Comparison of ENCODE assay signal across 2 cellular contexts in the genomic region with DNA sequence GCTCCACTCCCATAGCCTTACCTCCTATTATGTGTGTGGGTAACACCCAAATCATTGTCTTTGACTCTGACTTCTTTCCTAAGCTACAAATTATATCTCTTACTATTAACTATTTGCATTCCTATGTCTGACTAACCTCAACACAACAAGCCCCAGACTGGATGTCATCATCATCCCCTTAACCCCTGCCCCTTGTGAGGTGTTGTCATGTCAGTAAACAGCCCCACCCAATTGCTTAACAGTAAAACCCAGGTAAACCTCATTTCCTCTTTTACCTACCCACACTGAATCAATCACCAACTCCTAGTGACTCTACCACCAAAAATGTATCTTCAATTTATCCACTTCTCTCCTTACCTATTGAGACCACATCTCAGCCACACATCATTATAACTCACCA.
TF ChIP-seq lines count a peak whose summit lies in the region.

No MANE protein-coding gene starts in this region.

TF ChIP-seq in HepG2, 621 proteins besides CTCF, POLR2A, EP300 and RAD21:
- 0 out of 2 replicates have a peak, but pooled peaks have one; percentile 14 for TF ChIP-seq CEBPB (IDR thresholded peaks at IDR 0.05; ENCODE audit: borderline replicate concordance, low read depth, low read length)
- no peak for TF ChIP-seq ZNF382 (CRISPR knock-in tag; IDR thresholded peaks at IDR 0.05; ENCODE audit: borderline replicate concordance)
- TF ChIP-seq, protein P1, sequence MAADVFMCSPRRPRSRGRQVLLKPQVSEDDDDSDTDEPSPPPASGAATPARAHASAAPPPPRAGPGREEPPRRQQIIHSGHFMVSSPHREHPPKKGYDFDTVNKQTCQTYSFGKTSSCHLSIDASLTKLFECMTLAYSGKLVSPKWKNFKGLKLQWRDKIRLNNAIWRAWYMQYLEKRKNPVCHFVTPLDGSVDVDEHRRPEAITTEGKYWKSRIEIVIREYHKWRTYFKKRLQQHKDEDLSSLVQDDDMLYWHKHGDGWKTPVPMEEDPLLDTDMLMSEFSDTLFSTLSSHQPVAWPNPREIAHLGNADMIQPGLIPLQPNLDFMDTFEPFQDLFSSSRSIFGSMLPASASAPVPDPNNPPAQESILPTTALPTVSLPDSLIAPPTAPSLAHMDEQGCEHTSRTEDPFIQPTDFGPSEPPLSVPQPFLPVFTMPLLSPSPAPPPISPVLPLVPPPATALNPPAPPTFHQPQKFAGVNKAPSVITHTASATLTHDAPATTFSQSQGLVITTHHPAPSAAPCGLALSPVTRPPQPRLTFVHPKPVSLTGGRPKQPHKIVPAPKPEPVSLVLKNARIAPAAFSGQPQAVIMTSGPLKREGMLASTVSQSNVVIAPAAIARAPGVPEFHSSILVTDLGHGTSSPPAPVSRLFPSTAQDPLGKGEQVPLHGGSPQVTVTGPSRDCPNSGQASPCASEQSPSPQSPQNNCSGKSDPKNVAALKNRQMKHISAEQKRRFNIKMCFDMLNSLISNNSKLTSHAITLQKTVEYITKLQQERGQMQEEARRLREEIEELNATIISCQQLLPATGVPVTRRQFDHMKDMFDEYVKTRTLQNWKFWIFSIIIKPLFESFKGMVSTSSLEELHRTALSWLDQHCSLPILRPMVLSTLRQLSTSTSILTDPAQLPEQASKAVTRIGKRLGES (CRISPR knock-in tag; IDR thresholded peaks at IDR 0.05; ENCODE audit: borderline replicate concordance), result no peak
- TF ChIP-seq, protein P2, sequence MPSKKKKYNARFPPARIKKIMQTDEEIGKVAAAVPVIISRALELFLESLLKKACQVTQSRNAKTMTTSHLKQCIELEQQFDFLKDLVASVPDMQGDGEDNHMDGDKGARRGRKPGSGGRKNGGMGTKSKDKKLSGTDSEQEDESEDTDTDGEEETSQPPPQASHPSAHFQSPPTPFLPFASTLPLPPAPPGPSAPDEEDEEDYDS (CRISPR knock-in tag; IDR thresholded peaks at IDR 0.05), result no peak
- TF ChIP-seq, protein P3, sequence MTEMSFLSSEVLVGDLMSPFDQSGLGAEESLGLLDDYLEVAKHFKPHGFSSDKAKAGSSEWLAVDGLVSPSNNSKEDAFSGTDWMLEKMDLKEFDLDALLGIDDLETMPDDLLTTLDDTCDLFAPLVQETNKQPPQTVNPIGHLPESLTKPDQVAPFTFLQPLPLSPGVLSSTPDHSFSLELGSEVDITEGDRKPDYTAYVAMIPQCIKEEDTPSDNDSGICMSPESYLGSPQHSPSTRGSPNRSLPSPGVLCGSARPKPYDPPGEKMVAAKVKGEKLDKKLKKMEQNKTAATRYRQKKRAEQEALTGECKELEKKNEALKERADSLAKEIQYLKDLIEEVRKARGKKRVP (CRISPR knock-in tag; IDR thresholded peaks at IDR 0.05), result peak in 1 of 2 experiments; percentile 39; a peak in 1 of 4 replicates
- 0 out of 2 replicates have a peak, but pooled peaks have one; percentile 24 for TF ChIP-seq FOSL2 (CRISPR knock-in tag; IDR thresholded peaks at IDR 0.05)
- no peak for TF ChIP-seq ZBTB1 (CRISPR knock-in tag; IDR thresholded peaks at IDR 0.05; ENCODE audit: borderline replicate concordance)
- TF ChIP-seq, protein P4, sequence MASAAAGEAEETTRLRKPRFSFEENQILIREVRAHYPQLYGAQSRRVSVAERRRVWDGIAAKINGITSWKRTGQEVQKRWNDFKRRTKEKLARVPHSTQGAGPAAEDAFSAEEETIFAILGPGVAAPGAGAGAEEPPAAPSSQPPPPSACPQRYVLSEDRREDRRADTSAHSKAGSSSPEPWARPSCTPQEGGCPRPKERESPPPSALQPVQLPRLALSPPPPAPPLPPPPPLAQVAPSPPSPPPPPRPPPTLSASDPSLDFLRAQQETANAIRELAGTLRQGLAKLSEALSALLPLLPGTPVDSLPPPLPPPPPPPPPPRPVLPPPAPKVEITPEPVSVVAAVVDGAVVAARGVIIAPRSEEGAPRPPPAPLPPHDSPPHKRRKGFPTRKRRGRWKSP (CRISPR knock-in tag; IDR thresholded peaks at IDR 0.05), result no peak
- no peak for TF ChIP-seq REL (CRISPR knock-in tag; conservative IDR thresholded peaks at IDR 0.05)

TF ChIP-seq in SK-N-SH treated with all-trans-retinoic acid at 6 μM for 48 hours, 23 proteins besides CTCF, POLR2A, EP300 and RAD21:
- TF ChIP-seq ISL1 (CRISPR knock-in tag; IDR thresholded peaks at IDR 0.05), result no peak
- TF ChIP-seq ZNF70 (CRISPR knock-in tag; IDR thresholded peaks at IDR 0.05), result no peak
- TF ChIP-seq TOX (CRISPR knock-in tag; IDR thresholded peaks at IDR 0.05; ENCODE audit: borderline replicate concordance), result no peak
